1 cellular context compared by ENCODE assay signal in the genomic region with DNA sequence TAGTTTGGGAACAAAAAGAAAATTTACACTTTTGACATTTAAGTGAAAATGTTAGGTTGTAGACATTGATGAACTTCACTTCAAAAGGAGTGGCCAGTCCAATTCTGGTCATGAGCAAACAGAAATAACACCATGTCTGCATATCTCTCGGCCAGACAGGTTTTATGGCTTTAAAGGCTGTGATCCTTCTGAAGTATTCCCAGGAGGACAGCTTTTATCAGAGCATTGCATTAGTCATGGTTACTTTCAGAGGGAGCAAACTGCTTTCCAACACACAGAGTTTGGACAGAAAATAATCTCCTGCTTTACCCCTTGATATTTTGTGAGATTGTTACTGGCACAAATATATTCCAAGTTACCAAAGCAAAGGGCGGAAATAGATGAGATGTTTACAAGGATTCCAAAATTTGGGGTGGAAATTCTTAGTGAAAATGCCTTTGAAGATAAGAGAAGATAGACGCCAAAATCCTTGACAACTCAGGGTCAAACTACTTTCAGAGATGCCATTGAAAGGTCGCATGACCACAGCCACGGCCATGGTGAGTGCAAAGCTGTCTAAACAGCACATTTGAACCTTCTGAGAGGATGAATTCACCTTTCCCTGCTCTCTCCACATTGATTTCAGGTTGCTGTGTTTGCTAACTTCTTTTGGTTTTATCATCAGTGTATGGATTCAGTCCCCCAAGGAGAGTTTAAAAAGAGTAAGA.
TF ChIP-seq lines count a peak whose summit lies in the region.

No MANE protein-coding gene starts in this region.

TF ChIP-seq in HEK293, 187 proteins besides CTCF, POLR2A, EP300 and RAD21 (continued from another document):
- TF ChIP-seq, protein P1, sequence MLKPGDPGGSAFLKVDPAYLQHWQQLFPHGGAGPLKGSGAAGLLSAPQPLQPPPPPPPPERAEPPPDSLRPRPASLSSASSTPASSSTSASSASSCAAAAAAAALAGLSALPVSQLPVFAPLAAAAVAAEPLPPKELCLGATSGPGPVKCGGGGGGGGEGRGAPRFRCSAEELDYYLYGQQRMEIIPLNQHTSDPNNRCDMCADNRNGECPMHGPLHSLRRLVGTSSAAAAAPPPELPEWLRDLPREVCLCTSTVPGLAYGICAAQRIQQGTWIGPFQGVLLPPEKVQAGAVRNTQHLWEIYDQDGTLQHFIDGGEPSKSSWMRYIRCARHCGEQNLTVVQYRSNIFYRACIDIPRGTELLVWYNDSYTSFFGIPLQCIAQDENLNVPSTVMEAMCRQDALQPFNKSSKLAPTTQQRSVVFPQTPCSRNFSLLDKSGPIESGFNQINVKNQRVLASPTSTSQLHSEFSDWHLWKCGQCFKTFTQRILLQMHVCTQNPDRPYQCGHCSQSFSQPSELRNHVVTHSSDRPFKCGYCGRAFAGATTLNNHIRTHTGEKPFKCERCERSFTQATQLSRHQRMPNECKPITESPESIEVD (tag by site-specific recombination; IDR thresholded peaks at IDR 0.05) = 0 out of 2 replicates have a peak, but pooled peaks have one; percentile 22
- TF ChIP-seq TRIM28 (IDR thresholded peaks at IDR 0.05; ENCODE audit: borderline replicate concordance, low read length) = peak; percentile 70; the same call in 1 of the 2 replicates
